Comparison of ENCODE assay signal across 27 cellular contexts in genomic region chr2:129458451-129458850, GRCh38.
"Had no signal": no experiment of that assay in that cellular context is flagged by ENCODE, and none has a peak within 500 bp of the region (broad histone marks: within the 10 kb centered on the region; RNA-seq: fewer than 3 reads in every experiment).

No MANE protein-coding gene starts in this region.

- H3K9me3 Mint-ChIP-seq: activated CD4-positive, alpha-beta memory T cell treated with anti-CD3 and anti-CD28 coated beads for 36 hours; activated naive CD4-positive, alpha-beta T cell treated with anti-CD3 and anti-CD28 coated beads for 36 hours; activated naive CD4-positive, alpha-beta T cell treated with anti-CD3 and anti-CD28 coated beads, Interleukin-2, amount 50 U/mL, for 24 hours; activated naive CD8-positive, alpha-beta T cell treated with anti-CD3 and anti-CD28 coated beads for 36 hours; activated naive CD8-positive, alpha-beta T cell treated with anti-CD3 and anti-CD28 coated beads, Interleukin-2, amount 50 U/mL, for 24 hours; activated T-helper 1 cell treated with anti-CD3 and anti-CD28 coated beads, Interleukin-12 subunit alpha, Interleukin-12 subunit beta, Interleukin-2, Interleukin-4 antibody, amounts not matched to agents 30 ng/mL and 10 ng/mL and 1 ng/mL, durations not matched to agents 14 hours and 24 hours and 36 hours; activated T-helper 2 cell treated with anti-CD3 and anti-CD28 coated beads, Interferon-gamma antibody, Interleukin-2, Interleukin-4, amounts not matched to agents 10 μg/mL and 5 μg/mL and 100 μg/mL, durations not matched to agents 14 hours and 24 hours and 36 hours; WTC11 had no signal

- DNase-seq: activated CD4-positive, alpha-beta memory T cell treated with anti-CD3 and anti-CD28 coated beads for 36 hours; activated CD4-positive, alpha-beta T cell treated with anti-CD3 and anti-CD28 coated beads for 1 hour; activated CD4-positive, alpha-beta T cell treated with anti-CD3 and anti-CD28 coated beads for 4 hours; activated CD8-positive, alpha-beta memory T cell treated with anti-CD3 and anti-CD28 coated beads, Interleukin-2, amount 10 ng/mL, durations not matched to agents 7 days and 5 days; activated CD8-positive, alpha-beta memory T cell treated with anti-CD3 and anti-CD28 coated beads, Interleukin-2, amount 50 U/mL, for 4 hours; activated CD8-positive, alpha-beta T cell treated with anti-CD3 and anti-CD28 coated beads, Interleukin-2, amount 10 ng/mL, durations not matched to agents 7 days and 5 days; activated effector memory CD4-positive, alpha-beta T cell treated with anti-CD3 and anti-CD28 coated beads, Interleukin-2, amount 50 U/mL, for 16 hours; activated naive CD4-positive, alpha-beta T cell treated with anti-CD3 and anti-CD28 coated beads for 36 hours; activated naive CD8-positive, alpha-beta T cell treated with anti-CD3 and anti-CD28 coated beads for 36 hours; activated naive CD8-positive, alpha-beta T cell treated with anti-CD3 and anti-CD28 coated beads, Interleukin-2, amount 50 U/mL, for 24 hours; activated T-cell treated with anti-CD3 and anti-CD28 coated beads, Interleukin-2, amount 50 U/mL, for 1 hour; activated T-cell treated with anti-CD3 and anti-CD28 coated beads, Interleukin-2, amount 50 U/mL, for 48 hours; adrenal gland; aorta; body of pancreas; cortex of kidney; dermis blood vessel endothelial cell; effector CD4-positive, alpha-beta T cell; effector memory CD8-positive, alpha-beta T cell; erythroblast; foreskin fibroblast; T-helper 1 cell; T-helper 17 cell had no signal

- H3K4me3 Mint-ChIP-seq: activated CD4-positive, alpha-beta memory T cell treated with anti-CD3 and anti-CD28 coated beads for 36 hours; activated CD8-positive, alpha-beta memory T cell treated with anti-CD3 and anti-CD28 coated beads, Interleukin-2, amount 10 ng/mL, durations not matched to agents 7 days and 5 days; activated CD8-positive, alpha-beta T cell treated with anti-CD3 and anti-CD28 coated beads, Interleukin-2, amount 10 ng/mL, durations not matched to agents 7 days and 5 days; activated naive CD4-positive, alpha-beta T cell treated with anti-CD3 and anti-CD28 coated beads for 36 hours; activated naive CD4-positive, alpha-beta T cell treated with anti-CD3 and anti-CD28 coated beads, Interleukin-2, amount 50 U/mL, for 24 hours; activated naive CD8-positive, alpha-beta T cell treated with anti-CD3 and anti-CD28 coated beads for 36 hours; activated naive CD8-positive, alpha-beta T cell treated with anti-CD3 and anti-CD28 coated beads, Interleukin-2, amount 50 U/mL, for 24 hours; activated T-helper 1 cell treated with anti-CD3 and anti-CD28 coated beads, Interleukin-12 subunit alpha, Interleukin-12 subunit beta, Interleukin-2, Interleukin-4 antibody, amounts not matched to agents 30 ng/mL and 10 ng/mL and 1 ng/mL, durations not matched to agents 14 hours and 24 hours and 36 hours; effector memory CD8-positive, alpha-beta T cell; T-helper 17 cell; WTC11 had no signal

- H3K27ac Mint-ChIP-seq: activated CD4-positive, alpha-beta memory T cell treated with anti-CD3 and anti-CD28 coated beads for 36 hours; activated CD8-positive, alpha-beta memory T cell treated with anti-CD3 and anti-CD28 coated beads, Interleukin-2, amount 10 ng/mL, durations not matched to agents 7 days and 5 days; activated CD8-positive, alpha-beta T cell treated with anti-CD3 and anti-CD28 coated beads, Interleukin-2, amount 10 ng/mL, durations not matched to agents 7 days and 5 days; activated naive CD4-positive, alpha-beta T cell treated with anti-CD3 and anti-CD28 coated beads for 36 hours; activated naive CD4-positive, alpha-beta T cell treated with anti-CD3 and anti-CD28 coated beads, Interleukin-2, amount 50 U/mL, for 24 hours; activated naive CD8-positive, alpha-beta T cell treated with anti-CD3 and anti-CD28 coated beads for 36 hours; activated naive CD8-positive, alpha-beta T cell treated with anti-CD3 and anti-CD28 coated beads, Interleukin-2, amount 50 U/mL, for 24 hours; activated T-helper 1 cell treated with anti-CD3 and anti-CD28 coated beads, Interleukin-12 subunit alpha, Interleukin-12 subunit beta, Interleukin-2, Interleukin-4 antibody, amounts not matched to agents 30 ng/mL and 10 ng/mL and 1 ng/mL, durations not matched to agents 14 hours and 24 hours and 36 hours; activated T-helper 2 cell treated with anti-CD3 and anti-CD28 coated beads, Interferon-gamma antibody, Interleukin-2, Interleukin-4, amounts not matched to agents 10 μg/mL and 5 μg/mL and 100 μg/mL, durations not matched to agents 14 hours and 24 hours and 36 hours; T-helper 17 cell; WTC11 had no signal

- H3K27me3 Mint-ChIP-seq: activated CD4-positive, alpha-beta memory T cell treated with anti-CD3 and anti-CD28 coated beads for 36 hours; activated CD8-positive, alpha-beta memory T cell treated with anti-CD3 and anti-CD28 coated beads, Interleukin-2, amount 10 ng/mL, durations not matched to agents 7 days and 5 days; activated naive CD4-positive, alpha-beta T cell treated with anti-CD3 and anti-CD28 coated beads, Interleukin-2, amount 50 U/mL, for 24 hours; activated naive CD8-positive, alpha-beta T cell treated with anti-CD3 and anti-CD28 coated beads, Interleukin-2, amount 50 U/mL, for 24 hours; effector memory CD8-positive, alpha-beta T cell; T-helper 17 cell had no signal

- H3K36me3 Mint-ChIP-seq: activated CD4-positive, alpha-beta memory T cell treated with anti-CD3 and anti-CD28 coated beads for 36 hours; activated CD8-positive, alpha-beta memory T cell treated with anti-CD3 and anti-CD28 coated beads, Interleukin-2, amount 10 ng/mL, durations not matched to agents 7 days and 5 days; activated naive CD4-positive, alpha-beta T cell treated with anti-CD3 and anti-CD28 coated beads, Interleukin-2, amount 50 U/mL, for 24 hours; activated naive CD8-positive, alpha-beta T cell treated with anti-CD3 and anti-CD28 coated beads for 36 hours; WTC11 had no signal

- H3K4me1 Mint-ChIP-seq: activated CD8-positive, alpha-beta memory T cell treated with anti-CD3 and anti-CD28 coated beads, Interleukin-2, amount 10 ng/mL, durations not matched to agents 7 days and 5 days; activated naive CD4-positive, alpha-beta T cell treated with anti-CD3 and anti-CD28 coated beads, Interleukin-2, amount 50 U/mL, for 24 hours; activated naive CD8-positive, alpha-beta T cell treated with anti-CD3 and anti-CD28 coated beads for 36 hours; activated naive CD8-positive, alpha-beta T cell treated with anti-CD3 and anti-CD28 coated beads, Interleukin-2, amount 50 U/mL, for 24 hours; T-helper 17 cell; WTC11 had no signal
